In genomic region chr1:220338759-220339158, GRCh38 we compare ENCODE assay signal across 1 cellular context.
TF ChIP-seq lines count a peak whose summit lies in the region.

No MANE protein-coding gene starts in this region.

TF ChIP-seq in WTC11, 78 proteins besides CTCF, POLR2A, EP300 and RAD21 (continued from another document):
- TF ChIP-seq ZBTB21 (CRISPR knock-in tag; IDR thresholded peaks at IDR 0.05; ENCODE audit: borderline replicate concordance): no peak
